Comparison of ENCODE assay signal across 16 cellular contexts in genomic region chr3:186298876-186299275, GRCh38.
DNase-seq lines count a peak whose midpoint lies in the region; ATAC-seq and TF ChIP-seq lines count a peak whose summit lies in the region.
"Had no signal": no experiment of that assay in that cellular context is flagged by ENCODE, and none has a peak within 500 bp of the region (broad histone marks: within the 10 kb centered on the region; RNA-seq: fewer than 3 reads in every experiment).

No MANE protein-coding gene starts in this region.

- H3K4me3 ChIP-seq in right cardiac atrium (ENCODE audit: low read length) (no peak overlapping the region), dorsolateral prefrontal cortex (no peak overlapping the region), ovary (no peak overlapping the region)
- H3K4me3 ChIP-seq: cardiac muscle cell, gastrocnemius medialis, SJCRH30 had no signal

- ATAC-seq in left ventricle myocardium superior: peak; percentile 37
- no peak for ATAC-seq in right cardiac atrium
- ATAC-seq in GM21515 (IDR thresholded peaks at IDR 0.05; ENCODE audit: unreplicated experiment): no peak
- ATAC-seq: gastrocnemius medialis had no signal

- DNase-seq in left ventricle myocardium superior (no peak), right cardiac atrium (no peak), NCI-H2196 treated with DMSO at 0.1 percent for 48 hours (lab: John Stamatoyannopoulos, UW; ENCODE audit: unreplicated experiment) (peak; percentile 50), dorsolateral prefrontal cortex (peak in 7 of 10 donors; percentile 35 to 74 (median 52)), cortex of kidney (lab: John Stamatoyannopoulos, UW) (no peak), NCI-H2171 (lab: John Stamatoyannopoulos, UW) (no peak), ovary (no peak)
- DNase-seq: ACHN; activated CD4-positive, alpha-beta T cell treated with anti-CD3 and anti-CD28 coated beads, Interleukin-2, amount 10 ng/mL, durations not matched to agents 7 days and 5 days; gastrocnemius medialis; NCI-H2107; SJCRH30; stimulated activated CD4-positive, alpha-beta T cell treated with anti-CD3 and anti-CD28 coated beads, Interleukin-12 subunit alpha, Interleukin-12 subunit beta, amount 100 ng/mL, for 4 hours; stimulated activated naive CD4-positive, alpha-beta T cell treated with Interleukin-2 at 50 U/mL for 16 hours had no signal

- H3K36me3 ChIP-seq in ovary: no peaks in the 10 kb centered on the region
- H3K36me3 ChIP-seq: cardiac muscle cell, gastrocnemius medialis, SJCRH30 had no signal

- no peak for TF ChIP-seq POLR2A in ovary (IDR thresholded peaks at IDR 0.05)

- 49% methylated on average over 2 of the region's 2 CpGs for WGBS in right cardiac atrium
- 45 to 60% (median 58%) methylated on average over 2 of the region's 2 CpGs for WGBS in ovary, 3 donors

- H3K9me3 ChIP-seq in right cardiac atrium (ENCODE audit: control insufficient read depth, low read length) (no peaks in the 10 kb centered on the region), ovary (no peaks in the 10 kb centered on the region)
- H3K9me3 ChIP-seq: gastrocnemius medialis, SJCRH30 had no signal

- no peaks in the 10 kb centered on the region for H3K4me1 ChIP-seq in right cardiac atrium (ENCODE audit: control insufficient read depth, insufficient read depth, low read length)
- no peaks in the 10 kb centered on the region for H3K4me1 ChIP-seq in ovary (ENCODE audit: insufficient read depth)
- H3K4me1 ChIP-seq: gastrocnemius medialis, SJCRH30 had no signal

- H3K27ac ChIP-seq in right cardiac atrium (ENCODE audit: low read length): no peak overlapping the region
- peak overlapping the region in 38 of 59 donors; percentile 3 to 87 (median 47) for H3K27ac ChIP-seq in dorsolateral prefrontal cortex
- H3K27ac ChIP-seq in ovary: no peak overlapping the region
- H3K27ac ChIP-seq: cardiac muscle cell, gastrocnemius medialis, SJCRH30 had no signal

- TF ChIP-seq EP300 in ovary (IDR thresholded peaks at IDR 0.05): no peak

- TF ChIP-seq CTCF in dorsolateral prefrontal cortex (IDR thresholded peaks at IDR 0.05 in 54 of 56, conservative IDR thresholded peaks at IDR 0.05 in 2 of 56; ENCODE audit: low read depth in 1 of 56, partially characterized antibody in 56 of 56): no peak
- TF ChIP-seq CTCF in ovary (IDR thresholded peaks at IDR 0.05): no peak

- H3K27me3 ChIP-seq in right cardiac atrium (ENCODE audit: control insufficient read depth, insufficient read depth) (no peaks in the 10 kb centered on the region), dorsolateral prefrontal cortex (no peaks in the 10 kb centered on the region), ovary (no peaks in the 10 kb centered on the region)
- H3K27me3 ChIP-seq: cardiac muscle cell, SJCRH30 had no signal

- intact Hi-C loops in left ventricle myocardium superior (cut with micrococcal nuclease) (no loop called here), right cardiac atrium (cut with DNase I) (no loop called here), dorsolateral prefrontal cortex (cut with DNase I) (no loop called here), ovary (cut with DNase I) (no loop called here)

Comparison
In these comparisons a context has a peak if more than half of its experiments do, and no peak if none do; other contexts are left out.
1. DNase-seq: peak in NCI-H2196 treated with DMSO at 0.1 percent for 48 hours (single experiment) and dorsolateral prefrontal cortex (7 of 10); none in left ventricle myocardium superior (single experiment), right cardiac atrium (0 of 3), cortex of kidney (single experiment), NCI-H2171 (single experiment) and ovary (0 of 5).
2. H3K27ac ChIP-seq: peak in dorsolateral prefrontal cortex (38 of 59); none in right cardiac atrium (single experiment) and ovary (0 of 2).